ENCODE assay signal across 1 cellular context in genomic region chr3:69740103-69741021, GRCh38.
TF ChIP-seq lines count a peak whose summit lies in the region.

No MANE protein-coding gene starts in this region.

TF ChIP-seq in WTC11, 78 proteins besides CTCF, POLR2A, EP300 and RAD21 (continued from another document):
- no peak for TF ChIP-seq FOXP4 (CRISPR knock-in tag; IDR thresholded peaks at IDR 0.05)
- TF ChIP-seq NR1H2 (CRISPR knock-in tag; IDR thresholded peaks at IDR 0.05), result no peak
- TF ChIP-seq CREM (CRISPR knock-in tag; IDR thresholded peaks at IDR 0.05), result no peak
